In genomic region chr3:185823280-185824044, GRCh38 we compare ENCODE assay signal across 8 cellular contexts. TPM values are rescaled to one million over a fixed set of nuclear protein-coding genes. Genes with fewer than 3 reads are reported as not detected.
DNase-seq lines count a peak whose midpoint lies in the region; ATAC-seq lines count a peak whose summit lies in the region.

No MANE protein-coding gene starts in this region.

- DNase-seq in activated gamma-delta T cell treated with Interleukin-2 at 50 U/mL for 16 hours: peak; percentile 7
- DNase-seq in activated gamma-delta T cell (lab: John Stamatoyannopoulos, UW): no peak
- DNase-seq in SJSA1 (ENCODE audit: low read depth in 1 of 2, low spot score in 2 of 2): peak; percentile 51 to 58
- DNase-seq in cerebellar cortex (ENCODE audit: low spot score): peak; percentile 44
- DNase-seq in left colon: peak; percentile 45 to 69
- DNase-seq in stimulated activated naive B cell treated with anti-CD40 and anti-IgM and Interleukin-4, amounts not matched to agents 10 μg/mL and 1 μg/mL and 100 μg/mL, for 72 hours: peak; percentile 4
- DNase-seq in T-helper 9 cell: no peak

- H3K9me3 Mint-ChIP-seq in stimulated activated naive B cell treated with anti-CD40 and anti-IgM and Interleukin-4, amounts not matched to agents 10 μg/mL and 1 μg/mL and 100 μg/mL, for 72 hours: no peaks in the 10 kb centered on the region

- peak overlapping the region; percentile 89 to 93 for H3K4me3 Mint-ChIP-seq in stimulated activated naive B cell treated with anti-CD40 and anti-IgM and Interleukin-4, amounts not matched to agents 10 μg/mL and 1 μg/mL and 100 μg/mL, for 72 hours

- H3K4me1 Mint-ChIP-seq in stimulated activated naive B cell treated with anti-CD40 and anti-IgM and Interleukin-4, amounts not matched to agents 10 μg/mL and 1 μg/mL and 100 μg/mL, for 72 hours: peaks cover 5 to 15% of the 10 kb centered on the region in 2 donors

- peaks cover 51 to 60% of the 10 kb centered on the region in 2 donors for H3K27me3 Mint-ChIP-seq in stimulated activated naive B cell treated with anti-CD40 and anti-IgM and Interleukin-4, amounts not matched to agents 10 μg/mL and 1 μg/mL and 100 μg/mL, for 72 hours

- no peaks in the 10 kb centered on the region for H3K27me3 ChIP-seq in SJSA1 (replicated peaks)

- H3K36me3 Mint-ChIP-seq in stimulated activated naive B cell treated with anti-CD40 and anti-IgM and Interleukin-4, amounts not matched to agents 10 μg/mL and 1 μg/mL and 100 μg/mL, for 72 hours: no peaks in the 10 kb centered on the region

- H3K9me3 ChIP-seq in SJSA1 (replicated peaks): no peaks in the 10 kb centered on the region

- ATAC-seq in left colon (peak; percentile 40), GM18907 (IDR thresholded peaks at IDR 0.05; ENCODE audit: unreplicated experiment) (no peak)
- peak; percentile 29 to 44 for ATAC-seq in stimulated activated naive B cell treated with anti-CD40 and anti-IgM and Interleukin-4, amounts not matched to agents 10 μg/mL and 1 μg/mL and 100 μg/mL, for 72 hours (replicated peaks)

- H3K27ac ChIP-seq in SJSA1: peak overlapping the region; percentile 78

- peak overlapping the region; percentile 42 for H3K27ac Mint-ChIP-seq in stimulated activated naive B cell treated with anti-CD40 and anti-IgM and Interleukin-4, amounts not matched to agents 10 μg/mL and 1 μg/mL and 100 μg/mL, for 72 hours

- intact Hi-C loops in left colon (cut with DNase I, micrococcal nuclease): no loop called here

- peak overlapping the region; percentile 94 for H3K4me3 ChIP-seq in SJSA1

- peaks cover 22% of the 10 kb centered on the region for H3K36me3 ChIP-seq in SJSA1

- peaks cover 19% of the 10 kb centered on the region for H3K4me1 ChIP-seq in SJSA1 (replicated peaks)

RNA-seq across cellular contexts. Expression of gene IGF2BP2, which starts 1.4 kb away (rescaled TPM):
- 37.9 and 96.5 TPM in 2 replicates for total RNA-seq in SJSA1 (2014; rRNA removed; shearing (Covaris generic))
- 10 to 100 TPM; 48.1 to 73.0 TPM for total RNA-seq in left colon

Comparison
In these comparisons a context has a peak if more than half of its experiments do, and no peak if none do; other contexts are left out.
1. DNase-seq: peak in activated gamma-delta T cell treated with Interleukin-2 at 50 U/mL for 16 hours (single experiment), SJSA1 (2 of 2), cerebellar cortex (single experiment), left colon (2 of 2) and stimulated activated naive B cell treated with anti-CD40 and anti-IgM and Interleukin-4, amounts not matched to agents 10 μg/mL and 1 μg/mL and 100 μg/mL, for 72 hours (single experiment); none in activated gamma-delta T cell (single experiment) and T-helper 9 cell (single experiment).